In genomic region chr20:38932457-38933120, GRCh38 we compare ENCODE assay signal across 13 cellular contexts. TPM values are rescaled to one million over a fixed set of nuclear protein-coding genes. Genes with fewer than 3 reads are reported as not detected.
A peak's percentile ranks its signal among the peaks of the same experiment; 100 is the strongest.
DNase-seq lines count a peak whose midpoint lies in the region; ATAC-seq, FAIRE-seq and TF ChIP-seq lines count a peak whose summit lies in the region.
"Had no signal": no experiment of that assay in that cellular context is flagged by ENCODE, and none has a peak within 500 bp of the region (broad histone marks: within the 10 kb centered on the region; RNA-seq: fewer than 3 reads in every experiment).

No MANE protein-coding gene starts in this region.

- H3K27ac ChIP-seq in RWPE1 (peak overlapping the region; percentile 29), esophagus muscularis mucosa (replicated peaks in 1 of 4) (peak overlapping the region; percentile 77 to 91 (median 85)), sigmoid colon (peak overlapping the region; percentile 75 to 87 (median 84))

- no peak for TF ChIP-seq POLR2A in esophagus muscularis mucosa (IDR thresholded peaks at IDR 0.05; ENCODE audit: low read depth)
- TF ChIP-seq POLR2A in sigmoid colon (IDR thresholded peaks at IDR 0.05) = no peak

- intact Hi-C loops in activated CD4-positive, alpha-beta T cell treated with anti-CD3 and anti-CD28 coated beads, Interleukin-2, amount 10 ng/mL, durations not matched to agents 24 days and 14 days (cut with micrococcal nuclease) = no loop called here
- intact Hi-C loops in esophagus muscularis mucosa (cut with DNase I) (no loop called here), sigmoid colon (cut with DNase I) (no loop called here)

- H3K27me3 ChIP-seq in esophagus muscularis mucosa (no peaks in the 10 kb centered on the region), sigmoid colon (no peaks in the 10 kb centered on the region)

- no peak for TF ChIP-seq EP300 in esophagus muscularis mucosa (IDR thresholded peaks at IDR 0.05)
- no peak for TF ChIP-seq EP300 in sigmoid colon (IDR thresholded peaks at IDR 0.05)

- no peaks in the 10 kb centered on the region for H3K27me3 Mint-ChIP-seq in activated CD4-positive, alpha-beta T cell treated with anti-CD3 and anti-CD28 coated beads, Interleukin-2, amount 10 ng/mL, durations not matched to agents 24 days and 14 days
- no peaks in the 10 kb centered on the region for H3K27me3 Mint-ChIP-seq in natural killer cell treated with Interleukin-12 subunit alpha and Interleukin-12 subunit beta and Interleukin-15 and Interleukin-18, amount 100 ng/mL, for 72 hours
- H3K27me3 Mint-ChIP-seq: activated naive CD8-positive, alpha-beta T cell had no signal

- H3K36me3 Mint-ChIP-seq in activated CD4-positive, alpha-beta T cell treated with anti-CD3 and anti-CD28 coated beads, Interleukin-2, amount 10 ng/mL, durations not matched to agents 24 days and 14 days (ENCODE audit: low read depth) = peaks cover 15% of the 10 kb centered on the region
- H3K36me3 Mint-ChIP-seq in natural killer cell treated with Interleukin-12 subunit alpha and Interleukin-12 subunit beta and Interleukin-15 and Interleukin-18, amount 100 ng/mL, for 72 hours = no peaks in the 10 kb centered on the region
- H3K36me3 Mint-ChIP-seq: activated naive CD8-positive, alpha-beta T cell had no signal

- peaks cover 0 to 69% (median 9%) of the 10 kb centered on the region in 4 donors for H3K4me1 ChIP-seq in esophagus muscularis mucosa
- peaks cover 0 to 77% (median 18%) of the 10 kb centered on the region in 4 donors for H3K4me1 ChIP-seq in sigmoid colon

- CTCF ChIA-PET in RWPE1 (lab: Yijun Ruan, JAX) = interaction anchor here (0.7 to 1.0 kb wide), 2 partner anchors 71 to 1371 kb away, joined by 3 read pairs; no protein-coding TSS in a partner anchor

- no peak for ATAC-seq in natural killer cell treated with Interleukin-12 subunit alpha and Interleukin-12 subunit beta and Interleukin-15 and Interleukin-18, amount 100 ng/mL, for 72 hours
- no peak for ATAC-seq in GM21717 (IDR thresholded peaks at IDR 0.05; ENCODE audit: unreplicated experiment)
- ATAC-seq: sciatic nerve had no signal

- POLR2A ChIA-PET in RWPE1 (lab: Yijun Ruan, JAX; ENCODE audit: low non-redundant PET) = no interaction called here

- no peak for FAIRE-seq in D721Med (lab: Jason Lieb, UNC)

- TF ChIP-seq CTCF in RWPE1 (conservative IDR thresholded peaks at IDR 0.05; ENCODE audit: low read depth) (no peak), esophagus muscularis mucosa (IDR thresholded peaks at IDR 0.05) (no peak), sigmoid colon (IDR thresholded peaks at IDR 0.05) (no peak), D721Med (IDR thresholded peaks at IDR 0.05; ENCODE audit: insufficient read depth, missing control alignments) (no peak)

- WGBS in esophagus muscularis mucosa = 84% methylated on average over 9 of the region's 9 CpGs
- 89% methylated on average over 9 of the region's 9 CpGs for WGBS in sigmoid colon, 2 donors

- no peaks in the 10 kb centered on the region for H3K9me3 Mint-ChIP-seq in activated CD4-positive, alpha-beta T cell treated with anti-CD3 and anti-CD28 coated beads, Interleukin-2, amount 10 ng/mL, durations not matched to agents 24 days and 14 days
- H3K9me3 Mint-ChIP-seq in natural killer cell treated with Interleukin-12 subunit alpha and Interleukin-12 subunit beta and Interleukin-15 and Interleukin-18, amount 100 ng/mL, for 72 hours = no peaks in the 10 kb centered on the region

- no peak for DNase-seq in activated CD4-positive, alpha-beta T cell treated with anti-CD3 and anti-CD28 coated beads, Interleukin-2, amount 10 ng/mL, durations not matched to agents 24 days and 14 days
- no peak for DNase-seq in activated CD4-positive, alpha-beta T cell treated with anti-CD3 and anti-CD28 coated beads for 4 hours
- DNase-seq in RWPE1 (ENCODE audit: low spot score) = peak; percentile 42
- DNase-seq in esophagus muscularis mucosa (ENCODE audit: extremely low spot score) = peak; percentile 92
- DNase-seq in sigmoid colon = no peak
- no peak for DNase-seq in natural killer cell treated with Interleukin-12 subunit alpha and Interleukin-12 subunit beta and Interleukin-15 and Interleukin-18, amount 100 ng/mL, for 72 hours (ENCODE audit: low spot score)
- DNase-seq in D721Med (ENCODE audit: insufficient read length, low spot score) = no peak
- DNase-seq: NCI-H2107, RPMI8226 had no signal

- H3K9me3 ChIP-seq in esophagus muscularis mucosa = no peaks in the 10 kb centered on the region
- no peaks in the 10 kb centered on the region for H3K9me3 ChIP-seq in sigmoid colon

- peaks cover 43% of the 10 kb centered on the region for H3K4me1 Mint-ChIP-seq in activated CD4-positive, alpha-beta T cell treated with anti-CD3 and anti-CD28 coated beads, Interleukin-2, amount 10 ng/mL, durations not matched to agents 24 days and 14 days
- peaks cover 10 to 13% of the 10 kb centered on the region in 2 donors for H3K4me1 Mint-ChIP-seq in natural killer cell treated with Interleukin-12 subunit alpha and Interleukin-12 subunit beta and Interleukin-15 and Interleukin-18, amount 100 ng/mL, for 72 hours (ENCODE audit: low read depth in 2 of 2)

- peak overlapping the region; percentile 29 for H3K27ac Mint-ChIP-seq in activated CD4-positive, alpha-beta T cell treated with anti-CD3 and anti-CD28 coated beads, Interleukin-2, amount 10 ng/mL, durations not matched to agents 24 days and 14 days
- no peak overlapping the region for H3K27ac Mint-ChIP-seq in natural killer cell treated with Interleukin-12 subunit alpha and Interleukin-12 subunit beta and Interleukin-15 and Interleukin-18, amount 100 ng/mL, for 72 hours
- H3K27ac Mint-ChIP-seq: activated naive CD8-positive, alpha-beta T cell had no signal

- H3K4me3 ChIP-seq in esophagus muscularis mucosa (peak overlapping the region in 2 of 4 donors; percentile 5 to 22), sigmoid colon (peak overlapping the region in 2 of 4 donors; percentile 12 to 62)
- H3K4me3 ChIP-seq: lung had no signal

- H3K36me3 ChIP-seq in esophagus muscularis mucosa = peaks cover 0 to 13% (median 0%) of the 10 kb centered on the region in 4 donors
- H3K36me3 ChIP-seq in sigmoid colon = no peaks in the 10 kb centered on the region

- H3K4me3 Mint-ChIP-seq in activated CD4-positive, alpha-beta T cell treated with anti-CD3 and anti-CD28 coated beads, Interleukin-2, amount 10 ng/mL, durations not matched to agents 24 days and 14 days = no peak overlapping the region
- no peak overlapping the region for H3K4me3 Mint-ChIP-seq in natural killer cell treated with Interleukin-12 subunit alpha and Interleukin-12 subunit beta and Interleukin-15 and Interleukin-18, amount 100 ng/mL, for 72 hours
- H3K4me3 Mint-ChIP-seq: activated naive CD8-positive, alpha-beta T cell had no signal

RNA-seq across cellular contexts. Expression of gene FAM83D, which starts 6.4 kb away (rescaled TPM):
- 12.9 and 13.7 TPM in 2 replicates for total RNA-seq in activated CD4-positive, alpha-beta T cell treated with anti-CD3 and anti-CD28 coated beads, Interleukin-2, amount 10 ng/mL, durations not matched to agents 24 days and 14 days
- total RNA-seq in esophagus muscularis mucosa (100 to 1,000 TPM in 3 of 4 donors, 10 to 100 TPM in 1; 93.9 to 311 (median 211) TPM), sigmoid colon (100 to 1,000 TPM in 1 of 4 donors, 10 to 100 TPM in 3; 14.3 to 291 (median 57.8) TPM)
- 10 to 100 TPM in 1 of 3 donors, 1 to 10 TPM in 2; 1.2 to 14.9 (median 4.9) TPM for polyA plus RNA-seq in sigmoid colon
- 10 to 100 TPM in 1 of 2 donors, 1 to 10 TPM in 1; 8.1 to 25.0 TPM for total RNA-seq in natural killer cell treated with Interleukin-12 subunit alpha and Interleukin-12 subunit beta and Interleukin-15 and Interleukin-18, amount 100 ng/mL, for 72 hours

RNA-seq across cellular contexts. Expression of gene DHX35, which starts 29.6 kb away (rescaled TPM):
- total RNA-seq in activated CD4-positive, alpha-beta T cell treated with anti-CD3 and anti-CD28 coated beads, Interleukin-2, amount 10 ng/mL, durations not matched to agents 24 days and 14 days = 15.9 and 18.3 TPM in 2 replicates
- total RNA-seq in esophagus muscularis mucosa (10 to 100 TPM; 19.7 to 31.7 (median 24.5) TPM), sigmoid colon (10 to 100 TPM; 16.1 to 33.2 (median 18.3) TPM)
- 10 to 100 TPM in 2 of 3 donors, 1 to 10 TPM in 1; 8.8 to 12.0 (median 10.3) TPM for polyA plus RNA-seq in sigmoid colon
- total RNA-seq in natural killer cell treated with Interleukin-12 subunit alpha and Interleukin-12 subunit beta and Interleukin-15 and Interleukin-18, amount 100 ng/mL, for 72 hours = 10 to 100 TPM in 1 of 2 donors, 1 to 10 TPM in 1; 9.9 to 17.2 TPM

Comparison
In these comparisons a context has a peak if more than half of its experiments do, and no peak if none do; other contexts are left out.
1. DNase-seq: peak in RWPE1 (single experiment) and esophagus muscularis mucosa (single experiment); none in activated CD4-positive, alpha-beta T cell treated with anti-CD3 and anti-CD28 coated beads, Interleukin-2, amount 10 ng/mL, durations not matched to agents 24 days and 14 days (single experiment), activated CD4-positive, alpha-beta T cell treated with anti-CD3 and anti-CD28 coated beads for 4 hours (0 of 2), sigmoid colon (single experiment), natural killer cell treated with Interleukin-12 subunit alpha and Interleukin-12 subunit beta and Interleukin-15 and Interleukin-18, amount 100 ng/mL, for 72 hours (single experiment) and D721Med (single experiment).
2. H3K27ac ChIP-seq: peak in every context shown above with its lines; median percentile 85 in esophagus muscularis mucosa; 84 in sigmoid colon; 29 in RWPE1.